In genomic region chr2:111897630-111897923, GRCh38 we compare ENCODE assay signal across 8 cellular contexts. TPM values are rescaled to one million over a fixed set of nuclear protein-coding genes. Genes with fewer than 3 reads are reported as not detected.
DNase-seq lines count a peak whose midpoint lies in the region; ATAC-seq, FAIRE-seq and TF ChIP-seq lines count a peak whose summit lies in the region.

No MANE protein-coding gene starts in this region.

- H2AK5ac ChIP-seq in trophoblast cell (ENCODE audit: low read length) = no peak overlapping the region

- CTCF ChIA-PET in endothelial cell of umbilical vein (lab: Charles Lee) = interaction anchor here (0.5 to 4.7 kb wide), 15 partner anchors 10 to 536 kb away, joined by 3 to 62 read pairs (median 4); partner anchors contain the start of gene RGPD8

- no peaks in the 10 kb centered on the region for H4K20me1 ChIP-seq in endothelial cell of umbilical vein (replicated peaks; ENCODE audit: control insufficient read depth, extremely low read depth, insufficient read depth, low read length)

- TF ChIP-seq POLR2A in NB4 (IDR thresholded peaks at IDR 0.05; ENCODE audit: extremely low read depth, insufficient read length) = no peak
- no peak for TF ChIP-seq POLR2A in endothelial cell of umbilical vein (IDR thresholded peaks at IDR 0.05; ENCODE audit: low read depth, low read length)
- no peak for TF ChIP-seq POLR2A in erythroblast (IDR thresholded peaks at IDR 0.05; ENCODE audit: low read length)

- H3K4me1 ChIP-seq in endothelial cell of umbilical vein (ENCODE audit: control insufficient read depth, extremely low read depth, insufficient read depth, low read length) = peaks cover 26% of the 10 kb centered on the region
- peaks cover 4 to 5% of the 10 kb centered on the region in 2 experiments for H3K4me1 ChIP-seq in trophoblast cell (ENCODE audit: control insufficient read depth in 1 of 2, insufficient read depth in 2 of 2, low read length in 2 of 2)

- peak overlapping the region; percentile 67 for H3K4me2 ChIP-seq in endothelial cell of umbilical vein (ENCODE audit: insufficient read depth, low read length)
- H3K4me2 ChIP-seq in trophoblast cell (ENCODE audit: low read length) = peak overlapping the region; percentile 82

- dilution Hi-C loops in endothelial cell of umbilical vein (cut with MboI; ENCODE audit: extremely low pct_ligation_motif_present, low sequenced_read_pairs) = no loop called here

- intact Hi-C loops in endothelial cell of umbilical vein (cut with micrococcal nuclease) = no loop called here

- H3K9me3 ChIP-seq in endothelial cell of umbilical vein (replicated peaks; ENCODE audit: control insufficient read depth, insufficient read depth, low read length) (no peaks in the 10 kb centered on the region), trophoblast cell (ENCODE audit: insufficient read depth, low read depth, low read length) (no peaks in the 10 kb centered on the region)

- FAIRE-seq in endothelial cell of umbilical vein (lab: Jason Lieb, UNC) = no peak

- H3K14ac ChIP-seq in trophoblast cell (ENCODE audit: low read length) = peak overlapping the region; percentile 55

- no peaks in the 10 kb centered on the region for H3K9me1 ChIP-seq in endothelial cell of umbilical vein (replicated peaks; ENCODE audit: control insufficient read depth, extremely low read depth, insufficient read depth, low read length)

- TSS peak; percentile 7 for BruUV-seq in endothelial cell of umbilical vein (replicated peaks; lab: Mats Ljungman, UMichigan)

- peak overlapping the region; percentile 73 for H4K8ac ChIP-seq in trophoblast cell (ENCODE audit: low read depth, low read length)

- H3K18ac ChIP-seq in trophoblast cell (ENCODE audit: low read length) = peak overlapping the region; percentile 25

- POLR2A ChIA-PET in endothelial cell of umbilical vein (lab: Charles Lee) = interaction anchor here (0.6 kb wide), 2 partner anchors 30 to 536 kb away, joined by 3 to 5 read pairs; partner anchors contain the start of gene RGPD8

- no peak for ATAC-seq in HG02588 (IDR thresholded peaks at IDR 0.05; ENCODE audit: unreplicated experiment)

- TF ChIP-seq CTCF in NB4 (IDR thresholded peaks at IDR 0.05; ENCODE audit: low read depth, low read length) = no peak
- TF ChIP-seq CTCF in endothelial cell of umbilical vein (IDR thresholded peaks at IDR 0.05; ENCODE audit: extremely low read depth in 1 of 2, insufficient read depth in 1 of 2, low read depth in 1 of 2, low read length in 2 of 2) = no peak

- H3K36me3 ChIP-seq in endothelial cell of umbilical vein (ENCODE audit: control insufficient read depth in 2 of 2, extremely low read depth in 1 of 2, insufficient read depth in 2 of 2, low read length in 2 of 2) (peaks cover 0 to 2% of the 10 kb centered on the region in 2 experiments), trophoblast cell (ENCODE audit: control insufficient read depth in 1 of 2, insufficient read depth in 2 of 2, low read length in 2 of 2) (no peaks in the 10 kb centered on the region)

- no peaks in the 10 kb centered on the region for H3K27me3 ChIP-seq in endothelial cell of umbilical vein (ENCODE audit: control insufficient read depth in 2 of 2, insufficient read depth in 2 of 2, low read length in 2 of 2)
- peaks cover 2% of the 10 kb centered on the region for H3K27me3 ChIP-seq in trophoblast cell (ENCODE audit: insufficient read depth, low read length)

- H3K9ac ChIP-seq in endothelial cell of umbilical vein (replicated peaks; ENCODE audit: extremely low read depth, insufficient read depth, low read length) = peak overlapping the region; percentile 67
- peak overlapping the region; percentile 33 for H3K9ac ChIP-seq in trophoblast cell (ENCODE audit: low read length)

- H3K79me2 ChIP-seq in endothelial cell of umbilical vein (ENCODE audit: control insufficient read depth, insufficient read depth, low read length) = peaks cover 27% of the 10 kb centered on the region
- H3K79me2 ChIP-seq in trophoblast cell (ENCODE audit: control insufficient read depth, insufficient read depth, low read length, poor library complexity) = peaks cover 2% of the 10 kb centered on the region

- H3K4me3 ChIP-seq in GM08714 (ENCODE audit: low read length) = peak overlapping the region; percentile 83; the same call in 1 of the 2 replicates
- H3K4me3 ChIP-seq in NB4 (ENCODE audit: low read depth, low read length) = peak overlapping the region; percentile 62
- peak overlapping the region in 2 of 3 experiments; percentile 43 to 48 for H3K4me3 ChIP-seq in endothelial cell of umbilical vein (replicated peaks in 1 of 3; ENCODE audit: insufficient read depth in 1 of 3, low read depth in 1 of 3, low read length in 3 of 3)
- H3K4me3 ChIP-seq in trophoblast cell (ENCODE audit: low read depth, low read length) = peak overlapping the region; percentile 76

- no CpG with 5 or more reads among the region's 7 CpGs for WGBS in trophoblast cell (ENCODE audit: extremely low coverage, insufficient coverage, insufficient read length)

- no peak overlapping the region for H3K23ac ChIP-seq in trophoblast cell (ENCODE audit: low read length)

- H2BK120ac ChIP-seq in trophoblast cell (ENCODE audit: insufficient read depth, low read length, poor library complexity) = peak overlapping the region; percentile 17

- no peak overlapping the region for H2BK12ac ChIP-seq in trophoblast cell (ENCODE audit: low read length)

- no peak overlapping the region for H4K91ac ChIP-seq in trophoblast cell (ENCODE audit: low read depth, low read length)

- peak overlapping the region; percentile 69 for H4K12ac ChIP-seq in trophoblast cell (ENCODE audit: low read depth, low read length)

- peaks cover 8% of the 10 kb centered on the region for H3K79me1 ChIP-seq in trophoblast cell (ENCODE audit: low read length)

- peak overlapping the region; percentile 64 for H3K27ac ChIP-seq in endothelial cell of umbilical vein (ENCODE audit: insufficient read depth, low read depth, low read length)
- H3K27ac ChIP-seq in trophoblast cell (ENCODE audit: low read depth, low read length) = peak overlapping the region; percentile 72

- peak overlapping the region; percentile 85 for H2AFZ ChIP-seq in endothelial cell of umbilical vein (ENCODE audit: low read depth, low read length)
- H2AFZ ChIP-seq in trophoblast cell (ENCODE audit: insufficient read depth, low read length, poor library complexity) = peak overlapping the region; percentile 99

- DNase-seq in NB4 (ENCODE audit: low read depth) (no peak), endothelial cell of umbilical vein (ENCODE audit: low read depth, low spot score) (no peak), trophoblast cell (no peak), KG1 (lab: John Stamatoyannopoulos, UW) (no peak), erythroblast (lab: John Stamatoyannopoulos, UW) (no peak), cerebellum (ENCODE audit: low spot score) (no peak)

- H3K4ac ChIP-seq in trophoblast cell (ENCODE audit: low read depth, low read length) = no peak overlapping the region

- H2BK5ac ChIP-seq in trophoblast cell (ENCODE audit: low read depth, low read length, poor library complexity) = no peak overlapping the region

TF ChIP-seq in endothelial cell of umbilical vein, 7 proteins besides CTCF, POLR2A, EP300 and RAD21:
- TF ChIP-seq FOS (IDR thresholded peaks at IDR 0.05; ENCODE audit: borderline replicate concordance, insufficient read depth, low read length) (no peak), MYC (IDR thresholded peaks at IDR 0.05; ENCODE audit: low read depth, low read length) (no peak), EZH2 (IDR thresholded peaks at IDR 0.05; ENCODE audit: borderline replicate concordance, low read depth, low read length, severe bottlenecking) (no peak), JUN (IDR thresholded peaks at IDR 0.05; ENCODE audit: borderline replicate concordance, insufficient read depth, insufficient read length, low read depth) (no peak), GATA2 (IDR thresholded peaks at IDR 0.05; ENCODE audit: insufficient read depth, insufficient read length, low read depth, low read length) (no peak), MAX (IDR thresholded peaks at IDR 0.05; ENCODE audit: insufficient read depth, insufficient read length) (no peak), POLR2AphosphoS5 (IDR thresholded peaks at IDR 0.05; ENCODE audit: insufficient read depth, low read depth, low read length) (no peak)
TF ChIP-seq in endothelial cell of umbilical vein: peak in this region for 0.

RNA-seq across cellular contexts. Expression of gene MERTK, which starts 0.8 kb away (rescaled TPM):
- 37.3 TPM in 2 replicates for total RNA-seq in endothelial cell of umbilical vein
- 38.6 and 39.6 TPM in 2 replicates for polyA plus RNA-seq in endothelial cell of umbilical vein
- 25.8 and 31.1 TPM in 2 replicates for polyA plus RNA-seq in endothelial cell of umbilical vein (2011; cell fraction: cytosol; rRNA removed)
- 113 and 116 TPM in 2 replicates for polyA plus RNA-seq in endothelial cell of umbilical vein (2011; cell fraction: nucleus; rRNA removed)
- 18.1 and 27.2 TPM in 2 replicates for polyA plus RNA-seq in endothelial cell of umbilical vein (2012)
- 53.1 and 66.4 TPM in 2 replicates for polyA minus RNA-seq in endothelial cell of umbilical vein
- polyA minus RNA-seq in endothelial cell of umbilical vein (2011; cell fraction: cytosol; rRNA and poly(A)+ RNA removed) = not detected
- polyA minus RNA-seq in endothelial cell of umbilical vein (2011; cell fraction: nucleus; rRNA and poly(A)+ RNA removed) = 53.2 and 69.2 TPM in 2 replicates
- polyA plus RNA-seq in trophoblast cell (2013) = 6.7 and 7.5 TPM in 2 replicates
- total RNA-seq in cerebellum = 6.4 TPM

RNA-seq across cellular contexts. Expression of gene ANAPC1, which starts 13.6 kb away (rescaled TPM):
- total RNA-seq in endothelial cell of umbilical vein (58.3 and 61.5 TPM in 2 replicates), cerebellum (79.8 TPM)
- polyA plus RNA-seq in endothelial cell of umbilical vein = 18.9 and 21.9 TPM in 2 replicates
- polyA plus RNA-seq in endothelial cell of umbilical vein (2011; cell fraction: cytosol; rRNA removed) = 17.6 and 18.7 TPM in 2 replicates
- polyA plus RNA-seq in endothelial cell of umbilical vein (2011; cell fraction: nucleus; rRNA removed) = 35.9 and 50.6 TPM in 2 replicates
- polyA plus RNA-seq in endothelial cell of umbilical vein (2012) = 20.1 and 27.6 TPM in 2 replicates
- polyA minus RNA-seq in endothelial cell of umbilical vein = 77.9 and 87.2 TPM in 2 replicates
- polyA minus RNA-seq in endothelial cell of umbilical vein (2011; cell fraction: cytosol; rRNA and poly(A)+ RNA removed) = 39.4 TPM
- 107 and 121 TPM in 2 replicates for polyA minus RNA-seq in endothelial cell of umbilical vein (2011; cell fraction: nucleus; rRNA and poly(A)+ RNA removed)
- 14.6 and 16.2 TPM in 2 replicates for polyA plus RNA-seq in trophoblast cell (2013)
